16 cellular contexts compared by ENCODE assay signal in the genomic region with DNA sequence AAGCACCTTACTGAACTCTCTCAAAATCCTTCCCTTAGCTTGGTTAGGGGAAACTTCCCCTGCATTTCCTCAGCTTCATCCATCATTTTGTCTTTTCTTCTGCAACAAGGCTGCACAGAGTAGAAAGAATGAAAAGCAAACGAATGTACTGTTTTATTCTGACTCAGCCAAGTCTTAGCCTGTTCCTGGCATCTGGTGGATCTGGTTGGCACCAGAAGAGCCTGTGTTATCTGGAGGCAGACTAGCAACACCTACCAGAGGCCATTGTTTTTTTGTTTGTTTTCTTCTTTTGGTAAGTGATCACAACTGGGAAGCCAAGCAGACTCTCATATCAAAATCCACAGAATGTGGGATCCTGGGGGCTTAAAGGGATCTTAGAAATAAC.
A peak's percentile ranks its signal among the peaks of the same experiment; 100 is the strongest.
DNase-seq lines count a peak whose midpoint lies in the region; ATAC-seq and TF ChIP-seq lines count a peak whose summit lies in the region.
"Had no signal": no experiment of that assay in that cellular context is flagged by ENCODE, and none has a peak within 500 bp of the region (broad histone marks: within the 10 kb centered on the region; RNA-seq: fewer than 3 reads in every experiment).

No MANE protein-coding gene starts in this region.

- ATAC-seq in HG03196 (IDR thresholded peaks at IDR 0.05; ENCODE audit: unreplicated experiment) (no peak), GM21723 (IDR thresholded peaks at IDR 0.05; ENCODE audit: unreplicated experiment) (no peak)
- ATAC-seq: stimulated activated naive CD8-positive, alpha-beta T cell treated with anti-CD3 and anti-CD28 coated beads, Interleukin-15, amount 100 ng/mL, for 72 hours had no signal

- DNase-seq in NCI-H2029 (lab: John Stamatoyannopoulos, UW) (peak; percentile 35), amniotic epithelial cell (ENCODE audit: low read depth) (peak; percentile 64), fibroblast of the aortic adventitia (ENCODE audit: low read depth) (peak; percentile 66), stromal cell of bone marrow (ENCODE audit: low read depth) (peak; percentile 6), NCI-H69 (lab: John Stamatoyannopoulos, UW) (no peak), HCEC 1CT (no peak)
- DNase-seq: activated CD4-positive, alpha-beta T cell treated with anti-CD3 and anti-CD28 coated beads, Interleukin-2, amount 10 ng/mL, durations not matched to agents 7 days and 5 days; activated T-cell treated with anti-CD3 and anti-CD28 coated beads, Interleukin-2, amount 50 U/mL, for 48 hours; DMS 273 treated with DMSO at 0.1 percent for 48 hours; NCI-H1436; PC-9; stimulated activated CD4-positive, alpha-beta T cell treated with anti-CD3 and anti-CD28 coated beads, Interleukin-12 subunit alpha, Interleukin-12 subunit beta, amount 100 ng/mL, for 4 hours; stimulated activated naive CD8-positive, alpha-beta T cell treated with anti-CD3 and anti-CD28 coated beads, Interleukin-15, amount 100 ng/mL, for 72 hours had no signal

- no peak overlapping the region for H3K4me3 ChIP-seq in fibroblast of the aortic adventitia (ENCODE audit: low read depth, low read length)
- H3K4me3 ChIP-seq: BLaER1 treated with 17β-estradiol and CSF1 and Interleukin-3, amounts not matched to agents 10 nM and 100 nM; PC-9 had no signal

- TF ChIP-seq CTCF in fibroblast of the aortic adventitia (IDR thresholded peaks at IDR 0.05; ENCODE audit: insufficient read depth, low read length), result no peak

Comparison
In these comparisons a context has a peak if more than half of its experiments do, and no peak if none do; other contexts are left out.
1. DNase-seq: peak in NCI-H2029 (single experiment), amniotic epithelial cell (single experiment), fibroblast of the aortic adventitia (single experiment) and stromal cell of bone marrow (single experiment); none in NCI-H69 (single experiment) and HCEC 1CT (single experiment).